In the genomic region with DNA sequence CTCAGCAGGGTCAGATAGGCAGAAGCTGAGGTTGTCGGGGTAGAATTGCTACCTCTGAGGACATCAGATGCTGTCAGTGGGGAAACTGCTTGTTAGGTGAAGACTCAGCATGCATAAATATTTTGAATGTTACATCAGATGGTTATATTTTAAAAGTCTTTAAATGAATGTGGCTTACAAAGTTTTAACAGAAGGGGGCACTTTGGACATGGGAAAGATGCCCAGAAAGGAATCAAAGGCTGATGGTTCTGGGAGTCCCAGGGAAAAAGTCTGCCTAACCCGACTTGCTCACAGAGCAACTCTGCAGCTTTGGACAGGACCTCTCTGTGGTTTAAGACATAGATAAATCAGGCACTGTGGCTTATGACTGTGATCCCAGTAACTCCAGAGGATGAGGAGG, we compare ENCODE assay signal across 12 cellular contexts.
DNase-seq lines count a peak whose midpoint lies in the region; ATAC-seq, FAIRE-seq and TF ChIP-seq lines count a peak whose summit lies in the region.
"Had no signal": no experiment of that assay in that cellular context is flagged by ENCODE, and none has a peak within 500 bp of the region (broad histone marks: within the 10 kb centered on the region; RNA-seq: fewer than 3 reads in every experiment).

No MANE protein-coding gene starts in this region.

- no peak for TF ChIP-seq CTCF in bronchial epithelial cell (IDR thresholded peaks at IDR 0.05; ENCODE audit: insufficient read depth, low read length, severe bottlenecking)

- no peaks in the 10 kb centered on the region for H3K36me3 ChIP-seq in bronchial epithelial cell (ENCODE audit: control insufficient read depth, insufficient read depth, low read length)
- H3K36me3 ChIP-seq: heart right ventricle, spleen had no signal

- no peaks in the 10 kb centered on the region for H3K27me3 ChIP-seq in bronchial epithelial cell (ENCODE audit: control insufficient read depth, insufficient read depth, low read length)
- H3K27me3 ChIP-seq: heart right ventricle, spleen had no signal

- FAIRE-seq in bronchial epithelial cell (lab: Jason Lieb, UNC) (no peak), GM19239 (lab: Jason Lieb, UNC) (no peak)

- DNase-seq in COLO829 (ENCODE audit: low spot score) (peak; percentile 49), bronchial epithelial cell (ENCODE audit: low read depth) (peak; percentile 49), myocyte (ENCODE audit: low read depth) (peak; percentile 63), GM19239 (ENCODE audit: insufficient read length, low spot score) (no peak)
- DNase-seq: heart right ventricle, NCI-H187, spleen had no signal

- peak; percentile 38; the same call in 1 of the 2 replicates for TF ChIP-seq RAD21 in Ishikawa (IDR thresholded peaks at IDR 0.05; ENCODE audit: low read depth)

- TF ChIP-seq EP300 in Ishikawa (IDR thresholded peaks at IDR 0.05; ENCODE audit: borderline replicate concordance): no peak

- H3K4me3 ChIP-seq in bronchial epithelial cell (ENCODE audit: low read depth, low read length): no peak overlapping the region
- H3K4me3 ChIP-seq: heart right ventricle, spleen had no signal

- ATAC-seq in HG03565 (IDR thresholded peaks at IDR 0.05; ENCODE audit: unreplicated experiment) (no peak), GM21526 (IDR thresholded peaks at IDR 0.05; ENCODE audit: low FRiP score, unreplicated experiment) (no peak), GM21576 (IDR thresholded peaks at IDR 0.05; ENCODE audit: unreplicated experiment) (no peak)
- ATAC-seq: heart right ventricle; stimulated activated effector memory CD8-positive, alpha-beta T cell treated with anti-CD3 and anti-CD28 coated beads, Interleukin-12 subunit alpha, Interleukin-12 subunit beta, amount 100 ng/mL, for 72 hours had no signal

TF ChIP-seq in Ishikawa, 13 proteins besides CTCF, POLR2A, EP300 and RAD21:
- TF ChIP-seq EGR1 (IDR thresholded peaks at IDR 0.05) (no peak), TCF12 (IDR thresholded peaks at IDR 0.05; ENCODE audit: low read depth) (no peak), CREB1 (IDR thresholded peaks at IDR 0.05; ENCODE audit: low read depth) (no peak), TAF1 (IDR thresholded peaks at IDR 0.05; ENCODE audit: low read depth) (no peak), ZBTB7A (IDR thresholded peaks at IDR 0.05; ENCODE audit: low read depth) (no peak), FOXM1 (IDR thresholded peaks at IDR 0.05; ENCODE audit: borderline replicate concordance, low read depth) (no peak), CEBPB (IDR thresholded peaks at IDR 0.05) (no peak), REST (IDR thresholded peaks at IDR 0.05; ENCODE audit: low read depth) (no peak), NFIC (IDR thresholded peaks at IDR 0.05) (no peak), TEAD4 (IDR thresholded peaks at IDR 0.05) (no peak), MAX (IDR thresholded peaks at IDR 0.05) (no peak), YY1 (IDR thresholded peaks at IDR 0.05; ENCODE audit: low read depth) (no peak)
- TF ChIP-seq, protein P1, sequence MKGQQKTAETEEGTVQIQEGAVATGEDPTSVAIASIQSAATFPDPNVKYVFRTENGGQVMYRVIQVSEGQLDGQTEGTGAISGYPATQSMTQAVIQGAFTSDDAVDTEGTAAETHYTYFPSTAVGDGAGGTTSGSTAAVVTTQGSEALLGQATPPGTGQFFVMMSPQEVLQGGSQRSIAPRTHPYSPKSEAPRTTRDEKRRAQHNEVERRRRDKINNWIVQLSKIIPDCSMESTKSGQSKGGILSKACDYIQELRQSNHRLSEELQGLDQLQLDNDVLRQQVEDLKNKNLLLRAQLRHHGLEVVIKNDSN (IDR thresholded peaks at IDR 0.05): no peak
TF ChIP-seq in Ishikawa: peak in this region for 0.
